8 cellular contexts compared by ENCODE assay signal in the genomic region with DNA sequence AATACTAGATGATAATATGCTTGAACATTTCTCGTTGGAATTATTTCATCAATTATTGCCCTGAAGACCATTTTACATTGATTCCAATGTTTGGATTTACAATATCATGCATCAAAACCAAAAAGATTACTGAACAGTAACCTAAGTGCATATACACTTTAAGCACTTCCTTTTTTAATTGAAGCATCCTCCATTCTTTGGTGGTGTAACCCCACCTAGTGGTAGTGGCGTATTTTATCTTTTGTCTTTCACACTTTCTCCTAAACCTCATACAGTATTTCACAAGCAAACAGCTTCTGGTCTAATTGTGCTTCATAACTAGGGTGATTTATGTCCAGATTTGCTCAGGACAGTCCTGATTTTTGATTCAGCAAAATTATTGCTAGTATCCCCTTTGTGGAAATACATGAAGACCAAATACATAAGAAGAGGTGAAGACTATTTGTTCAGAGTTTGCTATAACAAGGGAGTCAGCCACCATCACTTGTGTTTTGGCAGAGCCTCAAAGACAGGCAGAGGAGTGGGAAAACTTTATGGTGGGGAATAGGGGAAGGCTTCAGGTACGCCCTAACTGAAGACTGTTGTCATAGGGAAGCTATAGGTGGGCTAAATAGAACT.
A peak's percentile ranks its signal among the peaks of the same experiment; 100 is the strongest.
DNase-seq lines count a peak whose midpoint lies in the region; ATAC-seq lines count a peak whose summit lies in the region.

No MANE protein-coding gene starts in this region.

- peaks cover 39% of the 10 kb centered on the region for H3K4me1 Mint-ChIP-seq in activated naive CD8-positive, alpha-beta T cell treated with anti-CD3 and anti-CD28 coated beads, Interleukin-2, amount 50 U/mL, for 24 hours

- H3K36me3 Mint-ChIP-seq in activated naive CD8-positive, alpha-beta T cell treated with anti-CD3 and anti-CD28 coated beads, Interleukin-2, amount 50 U/mL, for 24 hours (ENCODE audit: low read depth) = peaks cover 2% of the 10 kb centered on the region

- peak overlapping the region; percentile 70 for H3K27ac Mint-ChIP-seq in activated naive CD8-positive, alpha-beta T cell treated with anti-CD3 and anti-CD28 coated beads, Interleukin-2, amount 50 U/mL, for 24 hours

- DNase-seq in DMS79 (lab: John Stamatoyannopoulos, UW) (peak; percentile 55), NCI-H446 (lab: John Stamatoyannopoulos, UW) (peak; percentile 68 to 69), hippocampal formation (lab: John Stamatoyannopoulos, UW) (peak; percentile 0 to 60), smooth muscle cell of the brain vasculature (ENCODE audit: low read depth, low spot score) (peak; percentile 29), T1000 (lab: John Stamatoyannopoulos, UW) (no peak)
- DNase-seq in activated naive CD8-positive, alpha-beta T cell treated with anti-CD3 and anti-CD28 coated beads, Interleukin-2, amount 50 U/mL, for 24 hours = no peak

- no peaks in the 10 kb centered on the region for H3K9me3 Mint-ChIP-seq in activated naive CD8-positive, alpha-beta T cell treated with anti-CD3 and anti-CD28 coated beads, Interleukin-2, amount 50 U/mL, for 24 hours

- ATAC-seq in GM19351 (IDR thresholded peaks at IDR 0.05; ENCODE audit: unreplicated experiment) (peak; percentile 56), HG03442 (IDR thresholded peaks at IDR 0.05; ENCODE audit: unreplicated experiment) (peak; percentile 31)
- ATAC-seq in activated naive CD8-positive, alpha-beta T cell treated with anti-CD3 and anti-CD28 coated beads, Interleukin-2, amount 50 U/mL, for 24 hours = peak; percentile 43

- no peaks in the 10 kb centered on the region for H3K27me3 Mint-ChIP-seq in activated naive CD8-positive, alpha-beta T cell treated with anti-CD3 and anti-CD28 coated beads, Interleukin-2, amount 50 U/mL, for 24 hours

- peak overlapping the region; percentile 54 for H3K4me3 Mint-ChIP-seq in activated naive CD8-positive, alpha-beta T cell treated with anti-CD3 and anti-CD28 coated beads, Interleukin-2, amount 50 U/mL, for 24 hours

Comparison
In these comparisons a context has a peak if more than half of its experiments do, and no peak if none do; other contexts are left out.
1. DNase-seq: peak in DMS79 (single experiment), NCI-H446 (2 of 2), hippocampal formation (2 of 2) and smooth muscle cell of the brain vasculature (single experiment); none in activated naive CD8-positive, alpha-beta T cell treated with anti-CD3 and anti-CD28 coated beads, Interleukin-2, amount 50 U/mL, for 24 hours (single experiment) and T1000 (single experiment).
2. Peak in every context shown above with its lines, with median percentiles within 50 percentile points of each other: ATAC-seq.